1 cellular context compared by ENCODE assay signal in the genomic region with DNA sequence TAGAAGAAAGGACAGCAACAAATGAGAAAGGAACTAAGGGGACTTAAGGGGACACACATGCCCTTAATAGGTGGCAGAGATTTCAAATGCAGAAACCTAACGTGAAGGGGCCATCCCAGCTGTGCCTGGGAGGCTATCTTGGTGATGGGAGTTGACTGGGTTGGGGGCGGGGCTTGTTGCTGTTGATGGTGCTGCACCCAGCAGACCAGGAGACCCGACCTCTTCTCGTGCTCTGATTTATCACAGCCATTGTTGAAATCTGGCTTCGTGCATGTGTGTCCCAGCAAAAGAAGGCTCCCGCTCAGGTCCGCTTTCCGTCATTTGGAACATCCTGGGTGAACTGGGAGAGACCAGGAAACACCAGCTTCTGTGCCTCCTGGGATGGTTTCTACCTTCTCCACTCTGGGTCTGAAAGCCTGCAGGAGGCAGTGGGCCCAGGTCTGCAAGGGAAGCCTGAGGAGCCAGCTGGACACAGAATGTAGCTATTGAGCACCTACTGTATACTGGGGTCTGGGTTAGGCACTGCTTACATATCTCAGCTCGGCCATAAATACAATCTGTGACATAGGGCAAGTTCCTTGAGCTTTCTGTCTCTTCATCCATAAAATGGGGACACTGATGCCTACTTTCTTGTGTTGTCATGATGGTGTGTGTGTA.
TF ChIP-seq lines count a peak whose summit lies in the region.

No MANE protein-coding gene starts in this region.

TF ChIP-seq in GM23338, 12 proteins besides CTCF, POLR2A, EP300 and RAD21 (continued from another document):
- TF ChIP-seq, protein P1, sequence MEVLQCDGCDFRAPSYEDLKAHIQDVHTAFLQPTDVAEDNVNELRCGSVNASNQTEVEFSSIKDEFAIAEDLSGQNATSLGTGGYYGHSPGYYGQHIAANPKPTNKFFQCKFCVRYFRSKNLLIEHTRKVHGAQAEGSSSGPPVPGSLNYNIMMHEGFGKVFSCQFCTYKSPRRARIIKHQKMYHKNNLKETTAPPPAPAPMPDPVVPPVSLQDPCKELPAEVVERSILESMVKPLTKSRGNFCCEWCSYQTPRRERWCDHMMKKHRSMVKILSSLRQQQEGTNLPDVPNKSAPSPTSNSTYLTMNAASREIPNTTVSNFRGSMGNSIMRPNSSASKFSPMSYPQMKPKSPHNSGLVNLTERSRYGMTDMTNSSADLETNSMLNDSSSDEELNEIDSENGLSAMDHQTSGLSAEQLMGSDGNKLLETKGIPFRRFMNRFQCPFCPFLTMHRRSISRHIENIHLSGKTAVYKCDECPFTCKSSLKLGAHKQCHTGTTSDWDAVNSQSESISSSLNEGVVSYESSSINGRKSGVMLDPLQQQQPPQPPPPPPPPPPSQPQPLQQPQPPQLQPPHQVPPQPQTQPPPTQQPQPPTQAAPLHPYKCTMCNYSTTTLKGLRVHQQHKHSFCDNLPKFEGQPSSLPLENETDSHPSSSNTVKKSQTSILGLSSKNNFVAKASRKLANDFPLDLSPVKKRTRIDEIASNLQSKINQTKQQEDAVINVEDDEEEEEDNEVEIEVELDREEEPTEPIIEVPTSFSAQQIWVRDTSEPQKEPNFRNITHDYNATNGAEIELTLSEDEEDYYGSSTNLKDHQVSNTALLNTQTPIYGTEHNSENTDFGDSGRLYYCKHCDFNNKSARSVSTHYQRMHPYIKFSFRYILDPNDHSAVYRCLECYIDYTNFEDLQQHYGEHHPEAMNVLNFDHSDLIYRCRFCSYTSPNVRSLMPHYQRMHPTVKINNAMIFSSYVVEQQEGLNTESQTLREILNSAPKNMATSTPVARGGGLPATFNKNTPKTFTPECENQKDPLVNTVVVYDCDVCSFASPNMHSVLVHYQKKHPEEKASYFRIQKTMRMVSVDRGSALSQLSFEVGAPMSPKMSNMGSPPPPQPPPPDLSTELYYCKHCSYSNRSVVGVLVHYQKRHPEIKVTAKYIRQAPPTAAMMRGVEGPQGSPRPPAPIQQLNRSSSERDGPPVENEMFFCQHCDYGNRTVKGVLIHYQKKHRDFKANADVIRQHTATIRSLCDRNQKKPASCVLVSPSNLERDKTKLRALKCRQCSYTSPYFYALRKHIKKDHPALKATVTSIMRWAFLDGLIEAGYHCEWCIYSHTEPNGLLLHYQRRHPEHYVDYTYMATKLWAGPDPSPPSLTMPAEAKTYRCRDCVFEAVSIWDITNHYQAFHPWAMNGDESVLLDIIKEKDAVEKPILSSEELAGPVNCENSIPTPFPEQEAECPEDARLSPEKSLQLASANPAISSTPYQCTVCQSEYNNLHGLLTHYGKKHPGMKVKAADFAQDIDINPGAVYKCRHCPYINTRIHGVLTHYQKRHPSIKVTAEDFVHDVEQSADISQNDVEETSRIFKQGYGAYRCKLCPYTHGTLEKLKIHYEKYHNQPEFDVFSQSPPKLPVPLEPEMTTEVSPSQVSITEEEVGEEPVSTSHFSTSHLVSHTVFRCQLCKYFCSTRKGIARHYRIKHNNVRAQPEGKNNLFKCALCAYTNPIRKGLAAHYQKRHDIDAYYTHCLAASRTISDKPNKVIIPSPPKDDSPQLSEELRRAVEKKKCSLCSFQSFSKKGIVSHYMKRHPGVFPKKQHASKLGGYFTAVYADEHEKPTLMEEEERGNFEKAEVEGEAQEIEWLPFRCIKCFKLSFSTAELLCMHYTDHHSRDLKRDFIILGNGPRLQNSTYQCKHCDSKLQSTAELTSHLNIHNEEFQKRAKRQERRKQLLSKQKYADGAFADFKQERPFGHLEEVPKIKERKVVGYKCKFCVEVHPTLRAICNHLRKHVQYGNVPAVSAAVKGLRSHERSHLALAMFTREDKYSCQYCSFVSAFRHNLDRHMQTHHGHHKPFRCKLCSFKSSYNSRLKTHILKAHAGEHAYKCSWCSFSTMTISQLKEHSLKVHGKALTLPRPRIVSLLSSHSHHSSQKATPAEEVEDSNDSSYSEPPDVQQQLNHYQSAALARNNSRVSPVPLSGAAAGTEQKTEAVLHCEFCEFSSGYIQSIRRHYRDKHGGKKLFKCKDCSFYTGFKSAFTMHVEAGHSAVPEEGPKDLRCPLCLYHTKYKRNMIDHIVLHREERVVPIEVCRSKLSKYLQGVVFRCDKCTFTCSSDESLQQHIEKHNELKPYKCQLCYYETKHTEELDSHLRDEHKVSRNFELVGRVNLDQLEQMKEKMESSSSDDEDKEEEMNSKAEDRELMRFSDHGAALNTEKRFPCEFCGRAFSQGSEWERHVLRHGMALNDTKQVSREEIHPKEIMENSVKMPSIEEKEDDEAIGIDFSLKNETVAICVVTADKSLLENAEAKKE (CRISPR knock-in tag; IDR thresholded peaks at IDR 0.05): no peak
- TF ChIP-seq, protein P2, sequence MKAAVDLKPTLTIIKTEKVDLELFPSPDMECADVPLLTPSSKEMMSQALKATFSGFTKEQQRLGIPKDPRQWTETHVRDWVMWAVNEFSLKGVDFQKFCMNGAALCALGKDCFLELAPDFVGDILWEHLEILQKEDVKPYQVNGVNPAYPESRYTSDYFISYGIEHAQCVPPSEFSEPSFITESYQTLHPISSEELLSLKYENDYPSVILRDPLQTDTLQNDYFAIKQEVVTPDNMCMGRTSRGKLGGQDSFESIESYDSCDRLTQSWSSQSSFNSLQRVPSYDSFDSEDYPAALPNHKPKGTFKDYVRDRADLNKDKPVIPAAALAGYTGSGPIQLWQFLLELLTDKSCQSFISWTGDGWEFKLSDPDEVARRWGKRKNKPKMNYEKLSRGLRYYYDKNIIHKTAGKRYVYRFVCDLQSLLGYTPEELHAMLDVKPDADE (IDR thresholded peaks at IDR 0.05): no peak
- TF ChIP-seq POLR2AphosphoS5 (IDR thresholded peaks at IDR 0.05; ENCODE audit: low read depth): no peak
- no peak for TF ChIP-seq ZNF331 (CRISPR knock-in tag; IDR thresholded peaks at IDR 0.05; ENCODE audit: low read depth)
